Comparison of ENCODE assay signal across 9 cellular contexts in genomic region chr15:74010929-74011540, GRCh38. TPM values are rescaled to one million over a fixed set of nuclear protein-coding genes. Genes with fewer than 3 reads are reported as not detected.
DNase-seq lines count a peak whose midpoint lies in the region; ATAC-seq and TF ChIP-seq lines count a peak whose summit lies in the region.
"Had no signal": no experiment of that assay in that cellular context is flagged by ENCODE, and none has a peak within 500 bp of the region (broad histone marks: within the 10 kb centered on the region; RNA-seq: fewer than 3 reads in every experiment).

No MANE protein-coding gene starts in this region.

- ATAC-seq in right lobe of liver (peak; percentile 74 to 83 (median 78)), GM18907 (IDR thresholded peaks at IDR 0.05; ENCODE audit: unreplicated experiment) (no peak)

- H3K4me3 ChIP-seq in LNCaP clone FGC (ENCODE audit: low read depth, low read length) (0 out of 2 replicates have a peak overlapping the region, but pooled peaks have one; percentile 1), right lobe of liver (peak overlapping the region in 1 of 3 donors; percentile 10), thyroid gland (replicated peaks in 1 of 3) (no peak overlapping the region)

- intact Hi-C loops in right lobe of liver (cut with DNase I) (no loop called here), thyroid gland (cut with DNase I) (no loop called here)

- H3K36me3 ChIP-seq in right lobe of liver (no peaks in the 10 kb centered on the region), thyroid gland (peaks cover 0 to 8% of the 10 kb centered on the region in 2 donors)

- no peak overlapping the region for H3K4me3 Mint-ChIP-seq in endothelial cell (ENCODE audit: unreplicated experiment)

- H3K4me1 ChIP-seq in right lobe of liver (peaks cover 2 to 65% (median 28%) of the 10 kb centered on the region in 4 donors), thyroid gland (peaks cover 44 to 68% of the 10 kb centered on the region in 2 donors)

- no peaks in the 10 kb centered on the region for H3K9me3 ChIP-seq in right lobe of liver
- H3K9me3 ChIP-seq in thyroid gland, result no peaks in the 10 kb centered on the region

- H3K27ac Mint-ChIP-seq in endothelial cell (ENCODE audit: unreplicated experiment), result peak overlapping the region; percentile 98

- H3K9me3 Mint-ChIP-seq in endothelial cell (ENCODE audit: unreplicated experiment), result no peaks in the 10 kb centered on the region

- DNase-seq in LNCaP clone FGC (ENCODE audit: low read depth) (no peak), endothelial cell (ENCODE audit: low spot score) (no peak), right lobe of liver (peak in 1 of 3 donors; percentile 81), thyroid gland (no peak), DMS 273 (lab: John Stamatoyannopoulos, UW; ENCODE audit: unreplicated experiment) (no peak), UCSD-AML1 (lab: John Stamatoyannopoulos, UW; ENCODE audit: unreplicated experiment) (no peak)
- DNase-seq: midbrain, NCI-H524 treated with DMSO at 0.1 percent for 48 hours had no signal

- H3K27me3 Mint-ChIP-seq in endothelial cell (ENCODE audit: unreplicated experiment), result no peaks in the 10 kb centered on the region

- TF ChIP-seq CTCF in LNCaP clone FGC (IDR thresholded peaks at IDR 0.05; ENCODE audit: control insufficient read depth, extremely low read depth, insufficient read depth) (no peak), endothelial cell (IDR thresholded peaks at IDR 0.05; ENCODE audit: unreplicated experiment) (no peak), right lobe of liver (IDR thresholded peaks at IDR 0.05) (no peak), thyroid gland (IDR thresholded peaks at IDR 0.05) (no peak)

- H3K27me3 ChIP-seq in right lobe of liver (no peaks in the 10 kb centered on the region), thyroid gland (no peaks in the 10 kb centered on the region)

- 14% methylated on average over 2 of the region's 2 CpGs for WGBS in right lobe of liver (ENCODE audit: insufficient coverage, low coverage, low lambda C conversion rate, missing lambda C conversion rate)
- 52% methylated on average over 2 of the region's 2 CpGs for WGBS in thyroid gland, 2 donors

- no peak for TF ChIP-seq POLR2A in right lobe of liver (IDR thresholded peaks at IDR 0.05)
- no peak for TF ChIP-seq POLR2A in thyroid gland (IDR thresholded peaks at IDR 0.05)

- peaks cover 40% of the 10 kb centered on the region for H3K36me3 Mint-ChIP-seq in endothelial cell (ENCODE audit: low read depth, unreplicated experiment)

- peak overlapping the region; percentile 53 to 69 (median 59) for H3K27ac ChIP-seq in right lobe of liver
- peak overlapping the region; percentile 53 to 63 (median 61) for H3K27ac ChIP-seq in thyroid gland

- peaks cover 81% of the 10 kb centered on the region for H3K4me1 Mint-ChIP-seq in endothelial cell (ENCODE audit: unreplicated experiment)

RNA-seq across cellular contexts. Expression of gene PML, which starts 16.5 kb away (rescaled TPM):
- total RNA-seq in endothelial cell (ENCODE audit: unreplicated experiment) (161 TPM), right lobe of liver (10 to 100 TPM; 10.8 to 36.1 (median 16.7) TPM), thyroid gland (100 to 1,000 TPM in 1 of 4 donors, 10 to 100 TPM in 3; 55.9 to 141 (median 76.5) TPM)

RNA-seq across cellular contexts. Expression of gene STOML1, which starts 18.9 kb away (rescaled TPM):
- total RNA-seq in endothelial cell (ENCODE audit: unreplicated experiment), result 14.3 TPM
- 10 to 100 TPM in 1 of 6 experiments, 1 to 10 TPM in 5; 7.2 to 12.7 (median 8.3) TPM for total RNA-seq in right lobe of liver
- total RNA-seq in thyroid gland, result 10 to 100 TPM; 15.3 to 42.1 (median 30.1) TPM
